ENCODE assay signal across 23 cellular contexts in genomic region chr3:141547791-141548190, GRCh38.
"Had no signal": no experiment of that assay in that cellular context is flagged by ENCODE, and none has a peak within 500 bp of the region (broad histone marks: within the 10 kb centered on the region; RNA-seq: fewer than 3 reads in every experiment).

No MANE protein-coding gene starts in this region.

- H3K27ac Mint-ChIP-seq: activated naive CD8-positive, alpha-beta T cell treated with anti-CD3 and anti-CD28 coated beads, Interleukin-2, amount 10 ng/mL, durations not matched to agents 7 days and 5 days; type B pancreatic cell had no signal

- H3K27me3 Mint-ChIP-seq: activated naive CD8-positive, alpha-beta T cell treated with anti-CD3 and anti-CD28 coated beads, Interleukin-2, amount 10 ng/mL, durations not matched to agents 7 days and 5 days; memory B cell; type B pancreatic cell had no signal

- H3K27ac ChIP-seq: cardiac muscle cell, epithelial cell of prostate, gastroesophageal sphincter, right lobe of liver, skin epidermis, testis, vagina, VCaP had no signal

- H3K4me3 ChIP-seq: cardiac muscle cell, gastroesophageal sphincter, right lobe of liver, skin epidermis, testis, vagina had no signal

- DNase-seq: activated CD4-positive, alpha-beta T cell treated with anti-CD3 and anti-CD28 coated beads, Interleukin-2, amount 50 U/mL, for 1 hour; activated CD4-positive, CD25-positive, alpha-beta regulatory T cell treated with anti-CD3 and anti-CD28 coated beads, Interleukin-2, amount 50 U/mL, for 72 hours; activated gamma-delta T cell treated with Interleukin-2 at 50 U/mL for 16 hours; activated naive CD8-positive, alpha-beta T cell treated with anti-CD3 and anti-CD28 coated beads, Interleukin-2, amount 10 ng/mL, durations not matched to agents 7 days and 5 days; amygdala; head of caudate nucleus; hypothalamus; left ventricle myocardium superior; occipital lobe; posterior cingulate gyrus; right lobe of liver; stimulated activated CD4-positive, alpha-beta T cell treated with anti-CD3 and anti-CD28 coated beads, Interleukin-1b, Interleukin-23, amount 100 ng/mL, for 48 hours; testis had no signal

- H3K4me3 Mint-ChIP-seq: activated naive CD8-positive, alpha-beta T cell treated with anti-CD3 and anti-CD28 coated beads, Interleukin-2, amount 10 ng/mL, durations not matched to agents 7 days and 5 days; memory B cell; neural crest cell; type B pancreatic cell had no signal

- H3K4me1 ChIP-seq: right lobe of liver had no signal

- H3K27me3 ChIP-seq: cardiac muscle cell, gastroesophageal sphincter, right lobe of liver, testis, vagina had no signal

- FAIRE-seq: islet of Langerhans had no signal

- H3K36me3 ChIP-seq: right lobe of liver had no signal

- ATAC-seq: gastroesophageal sphincter, left ventricle myocardium superior, right lobe of liver had no signal

- H3K9me3 ChIP-seq: right lobe of liver, testis had no signal
